Comparison of ENCODE assay signal across 1 cellular context in genomic region chr2:147689510-147689909, GRCh38.
TF ChIP-seq lines count a peak whose summit lies in the region.

No MANE protein-coding gene starts in this region.

TF ChIP-seq in GM12878, 131 proteins besides CTCF, POLR2A, EP300 and RAD21 (continued from another document):
- TF ChIP-seq PBX3 (IDR thresholded peaks at IDR 0.05; ENCODE audit: insufficient replicate concordance, low read depth, low read length) (no peak), SMAD5 (IDR thresholded peaks at IDR 0.05; ENCODE audit: low read depth) (no peak), MAX (IDR thresholded peaks at IDR 0.05; ENCODE audit: low read depth, low read length) (no peak), ZBED1 (IDR thresholded peaks at IDR 0.05; ENCODE audit: borderline replicate concordance) (no peak)
TF ChIP-seq in GM12878: peak in this region for 30.
